Comparison of ENCODE assay signal across 8 cellular contexts in the genomic region with DNA sequence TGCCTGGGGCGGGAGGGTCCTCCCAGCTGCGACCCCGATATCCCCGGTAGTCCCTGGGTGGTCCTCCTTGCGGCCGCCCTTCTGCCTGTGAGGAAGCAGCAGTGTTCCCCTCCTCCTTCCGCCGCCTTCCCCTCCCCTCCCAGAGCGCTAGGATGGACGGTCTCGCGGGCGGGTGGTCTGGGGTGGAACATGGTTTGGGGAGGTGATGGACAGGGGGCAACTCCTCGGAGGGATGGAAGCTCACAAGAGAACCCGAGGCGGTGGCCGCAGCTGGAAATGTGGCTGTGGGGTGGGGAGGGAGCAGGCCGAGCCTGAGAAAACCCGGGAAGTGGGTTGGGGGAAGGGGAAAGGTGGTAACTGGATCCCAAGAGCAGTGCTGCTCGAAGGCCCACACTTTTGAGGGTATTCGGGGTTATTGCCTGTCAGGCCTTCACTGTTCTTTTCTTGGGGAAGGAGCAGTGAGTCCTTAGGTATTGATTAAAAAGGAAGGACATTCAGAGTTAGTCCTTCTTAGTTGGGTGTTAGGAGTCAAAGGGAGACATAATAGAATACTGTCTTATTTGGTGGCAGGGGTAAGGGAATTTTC. TPM values are rescaled to one million over a fixed set of nuclear protein-coding genes. Genes with fewer than 3 reads are reported as not detected.
A peak's percentile ranks its signal among the peaks of the same experiment; 100 is the strongest.
DNase-seq lines count a peak whose midpoint lies in the region; ATAC-seq, FAIRE-seq and TF ChIP-seq lines count a peak whose summit lies in the region.

No MANE protein-coding gene starts in this region.

- H3K36me3 Mint-ChIP-seq in Calu3 (ENCODE audit: insufficient read depth, unreplicated experiment), result peaks cover 28% of the 10 kb centered on the region
- no peaks in the 10 kb centered on the region for H3K36me3 Mint-ChIP-seq in IgD-negative memory B cell
- H3K36me3 Mint-ChIP-seq in stimulated activated naive B cell treated with anti-CD40 and anti-IgM and Interleukin-4, amounts not matched to agents 10 μg/mL and 1 μg/mL and 100 μg/mL, for 72 hours, result peaks cover 9 to 13% of the 10 kb centered on the region in 2 donors

- peak overlapping the region; percentile 78 to 97 (median 92) for H3K9ac ChIP-seq in H1 (replicated peaks in 1 of 4; ENCODE audit: extremely low read depth in 1 of 4, low read depth in 3 of 4, low read length in 3 of 4)

- H3K4me1 Mint-ChIP-seq in Calu3 (ENCODE audit: low read depth, unreplicated experiment), result no peaks in the 10 kb centered on the region
- peaks cover 30 to 33% (median 33%) of the 10 kb centered on the region in 3 donors for H3K4me1 Mint-ChIP-seq in IgD-negative memory B cell
- peaks cover 13 to 35% of the 10 kb centered on the region in 2 donors for H3K4me1 Mint-ChIP-seq in stimulated activated naive B cell treated with anti-CD40 and anti-IgM and Interleukin-4, amounts not matched to agents 10 μg/mL and 1 μg/mL and 100 μg/mL, for 72 hours

- H4K20me1 ChIP-seq in H1 (replicated peaks in 1 of 2; ENCODE audit: control insufficient read depth in 1 of 2, insufficient read depth in 2 of 2, low read length in 2 of 2), result peaks cover 5 to 18% of the 10 kb centered on the region in 2 experiments

- H3K4me3 ChIP-seq in H1 (ENCODE audit: extremely low read depth in 1 of 4, insufficient read depth in 2 of 4, low read depth in 3 of 4, low read length in 4 of 4) (peak overlapping the region; percentile 82 to 95 (median 94)), mesodermal cell (ENCODE audit: extremely low read depth, insufficient read depth, low read length, poor library complexity, severe bottlenecking) (peak overlapping the region; percentile 90)

- WGBS in H1 (ENCODE audit: extremely low coverage in 1 of 2, insufficient coverage in 1 of 2, insufficient read length in 1 of 2, insufficient replicate concordance in 2 of 2, low coverage in 1 of 2, low lambda C conversion rate in 2 of 2, missing lambda C conversion rate in 1 of 2), 2 experiments, result 1% methylated on average over 18 of the region's 21 CpGs; no CpG with 5 or more reads in 1 of the 2 experiments
- 0 to 1% methylated on average over 12 to 14 of the region's 21 CpGs for WGBS in mesodermal cell (ENCODE audit: insufficient coverage in 2 of 2), 2 experiments

- no peak for TF ChIP-seq CTCF in Calu3 (IDR thresholded peaks at IDR 0.05; ENCODE audit: unreplicated experiment)
- no peak for TF ChIP-seq CTCF in VCaP (conservative IDR thresholded peaks at IDR 0.05)
- no peak for TF ChIP-seq CTCF in H1 (IDR thresholded peaks at IDR 0.05; ENCODE audit: control extremely low read depth in 1 of 3, insufficient read depth in 1 of 3, low read depth in 1 of 3, low read length in 3 of 3)

- H3K14ac ChIP-seq in H1 (ENCODE audit: insufficient read length), result no peak overlapping the region

- peak overlapping the region; percentile 98 for H4K8ac ChIP-seq in H1 (ENCODE audit: extremely low read depth, insufficient read depth, low read length)

- DNase-seq in Calu3, result peak; percentile 28
- DNase-seq in H1 (ENCODE audit: low read depth in 1 of 2, low spot score in 2 of 2), result peak in 1 of 2 experiments; percentile 81
- no peak for DNase-seq in stimulated activated naive B cell treated with anti-CD40 and anti-IgM and Interleukin-4, amounts not matched to agents 10 μg/mL and 1 μg/mL and 100 μg/mL, for 72 hours
- DNase-seq in KBM-7, result no peak

- H2AK5ac ChIP-seq in H1 (ENCODE audit: low read depth, low read length), result no peak overlapping the region; the same call in 1 of the 2 replicates

- H3K36me3 ChIP-seq in H1 (ENCODE audit: control insufficient read depth in 2 of 4, insufficient read depth in 4 of 4, low read length in 3 of 4), result peaks cover 0 to 10% (median 2%) of the 10 kb centered on the region in 4 experiments; a peak in 3 of 8 replicates
- H3K36me3 ChIP-seq in mesodermal cell (ENCODE audit: control insufficient read depth, insufficient read depth, low read length), result peaks cover 21% of the 10 kb centered on the region

- ATAC-seq in GM21526 (IDR thresholded peaks at IDR 0.05; ENCODE audit: low FRiP score, unreplicated experiment), result peak; percentile 19
- ATAC-seq in stimulated activated naive B cell treated with anti-CD40 and anti-IgM and Interleukin-4, amounts not matched to agents 10 μg/mL and 1 μg/mL and 100 μg/mL, for 72 hours (replicated peaks), result peak; percentile 37 to 43

- peak overlapping the region; percentile 94 for H4K5ac ChIP-seq in H1 (ENCODE audit: insufficient read length, low read depth, low read length)

- H2BK12ac ChIP-seq in H1 (ENCODE audit: low read depth, low read length), result peak overlapping the region; percentile 78; the same call in 1 of the 2 replicates

- H3K18ac ChIP-seq in H1 (ENCODE audit: extremely low read depth, low read length), result peak overlapping the region; percentile 100

- BruUV-seq in Calu3 (replicated peaks; lab: Mats Ljungman, UMichigan), result no TSS peak

- peaks cover 41 to 55% of the 10 kb centered on the region in 2 experiments for H3K79me2 ChIP-seq in H1 (ENCODE audit: control insufficient read depth in 1 of 2, insufficient read depth in 2 of 2, low read length in 2 of 2)

- no peak overlapping the region for H2BK120ac ChIP-seq in H1 (replicated peaks; ENCODE audit: low read depth, low read length)

- H3K23ac ChIP-seq in H1 (ENCODE audit: insufficient read length), result no peak overlapping the region

- H3K9me3 ChIP-seq in H1 (ENCODE audit: insufficient read depth in 2 of 2, low read depth in 1 of 2, low read length in 1 of 2) (no peaks in the 10 kb centered on the region), mesodermal cell (ENCODE audit: control insufficient read depth, low read length) (no peaks in the 10 kb centered on the region)

- CTCF ChIA-PET in Calu3 (lab: Charles Lee), result interaction anchor here (0.7 kb wide), 1 partner anchor 23 kb away, joined by 4 read pairs; no protein-coding TSS in a partner anchor
- CTCF ChIA-PET in H1 (lab: Charles Lee; ENCODE audit: partially characterized antibody), result interaction anchor here (0.6 kb wide), 1 partner anchor 8 kb away, joined by 3 read pairs; no protein-coding TSS in a partner anchor

- H3K4ac ChIP-seq in H1 (replicated peaks; ENCODE audit: insufficient read length, low read depth, low read length), result peak overlapping the region; percentile 87

- POLR2A ChIA-PET in H1 (lab: Charles Lee; ENCODE audit: partially characterized antibody), result interaction anchor here (0.6 to 4.1 kb wide), 22 partner anchors 9 to 292 kb away, joined by 3 to 34 read pairs (median 5); partner anchors contain the start of genes RPL9, SMIM14 and UGDH

- peaks cover 2% of the 10 kb centered on the region; the same call in 1 of the 2 replicates for H3K23me2 ChIP-seq in H1 (ENCODE audit: low read depth, low read length)

- TF ChIP-seq RAD21 in H1 (IDR thresholded peaks at IDR 0.05 in 1 of 2, conservative IDR thresholded peaks at IDR 0.05 in 1 of 2; ENCODE audit: low read depth in 2 of 2, low read length in 2 of 2), result peak in 1 of 2 experiments; percentile 8; a peak in 1 of 4 replicates

- peak overlapping the region; percentile 93 for H3K4me3 Mint-ChIP-seq in Calu3 (ENCODE audit: low read depth, unreplicated experiment)
- H3K4me3 Mint-ChIP-seq in IgD-negative memory B cell, result peak overlapping the region; percentile 96 to 100 (median 98)
- H3K4me3 Mint-ChIP-seq in stimulated activated naive B cell treated with anti-CD40 and anti-IgM and Interleukin-4, amounts not matched to agents 10 μg/mL and 1 μg/mL and 100 μg/mL, for 72 hours, result peak overlapping the region; percentile 95 to 98

- in situ Hi-C loops in KBM-7 (cut with MboI; ENCODE audit: low pct_unique_long_range_greater_than_20kb, low sequenced_read_pairs), result no loop called here

- peak overlapping the region; percentile 96 for H4K91ac ChIP-seq in H1 (replicated peaks; ENCODE audit: insufficient read length, low read length)

- peak overlapping the region; percentile 83 to 90 for H3K4me2 ChIP-seq in H1 (ENCODE audit: insufficient read depth in 1 of 2, low read depth in 2 of 2, low read length in 2 of 2)

- peak in 1 of 2 experiments; percentile 6; a peak in 1 of 3 replicates for TF ChIP-seq EP300 in H1 (IDR thresholded peaks at IDR 0.05; ENCODE audit: borderline replicate concordance in 1 of 2, low read depth in 2 of 2, low read length in 2 of 2)

- peak overlapping the region; percentile 33 for H3K56ac ChIP-seq in H1 (replicated peaks; ENCODE audit: insufficient read length, low read depth, low read length)

- no peak overlapping the region; the same call in 1 of the 2 replicates for H2AFZ ChIP-seq in H1 (ENCODE audit: low read length)

- H3K9me3 Mint-ChIP-seq in Calu3 (ENCODE audit: low read depth, unreplicated experiment), result no peaks in the 10 kb centered on the region
- H3K9me3 Mint-ChIP-seq in IgD-negative memory B cell, result no peaks in the 10 kb centered on the region
- no peaks in the 10 kb centered on the region for H3K9me3 Mint-ChIP-seq in stimulated activated naive B cell treated with anti-CD40 and anti-IgM and Interleukin-4, amounts not matched to agents 10 μg/mL and 1 μg/mL and 100 μg/mL, for 72 hours

- peak overlapping the region; percentile 100 for H2BK5ac ChIP-seq in H1 (ENCODE audit: low read depth, low read length)

- peak overlapping the region; percentile 65; the same call in 1 of the 2 replicates for H2BK15ac ChIP-seq in H1 (ENCODE audit: low read length)

- peak in 1 of 2 experiments; percentile 1; a peak in 2 of 3 replicates for TF ChIP-seq POLR2A in H1 (IDR thresholded peaks at IDR 0.05; ENCODE audit: control extremely low read depth in 1 of 2, low read depth in 2 of 2, low read length in 2 of 2)

- H3K27ac Mint-ChIP-seq in Calu3 (ENCODE audit: unreplicated experiment) (peak overlapping the region; percentile 62), IgD-negative memory B cell (peak overlapping the region; percentile 95 to 99 (median 95))
- peak overlapping the region; percentile 98 for H3K27ac Mint-ChIP-seq in stimulated activated naive B cell treated with anti-CD40 and anti-IgM and Interleukin-4, amounts not matched to agents 10 μg/mL and 1 μg/mL and 100 μg/mL, for 72 hours

- H3K27me3 ChIP-seq in H1 (replicated peaks in 1 of 4; ENCODE audit: control insufficient read depth in 3 of 4, extremely low read depth in 1 of 4, insufficient read depth in 3 of 4, low read length in 3 of 4), result no peaks in the 10 kb centered on the region

- no peak for FAIRE-seq in H1 (lab: Jason Lieb, UNC)

- H3K4me1 ChIP-seq in H1 (replicated peaks in 1 of 4; ENCODE audit: control insufficient read depth in 3 of 4, insufficient read depth in 4 of 4, low read length in 3 of 4), result peaks cover 0 to 9% (median 4%) of the 10 kb centered on the region in 4 experiments; a peak in 3 of 7 replicates
- H3K4me1 ChIP-seq in mesodermal cell (ENCODE audit: control insufficient read depth, insufficient read depth, low read length, poor library complexity, severe bottlenecking), result no peaks in the 10 kb centered on the region

- intact Hi-C loops in Calu3 (cut with micrococcal nuclease; ENCODE audit: unreplicated experiment), result no loop called here

- H3K27me3 Mint-ChIP-seq in Calu3 (ENCODE audit: unreplicated experiment) (no peaks in the 10 kb centered on the region), IgD-negative memory B cell (no peaks in the 10 kb centered on the region)
- no peaks in the 10 kb centered on the region for H3K27me3 Mint-ChIP-seq in stimulated activated naive B cell treated with anti-CD40 and anti-IgM and Interleukin-4, amounts not matched to agents 10 μg/mL and 1 μg/mL and 100 μg/mL, for 72 hours

- no peaks in the 10 kb centered on the region; the same call in 1 of the 2 replicates for H3K79me1 ChIP-seq in H1 (ENCODE audit: low read depth, low read length)

- no peak overlapping the region for H2BK20ac ChIP-seq in H1 (ENCODE audit: low read length)

- H3K27ac ChIP-seq in VCaP, result peak overlapping the region; percentile 96
- peak overlapping the region; percentile 96 for H3K27ac ChIP-seq in H1 (ENCODE audit: low read depth, low read length)
- H3K27ac ChIP-seq in mesodermal cell (ENCODE audit: low read depth, low read length, severe bottlenecking), result peak overlapping the region; percentile 97

RNA-seq across cellular contexts. Expression of gene UBE2K, which starts 0.6 kb away (rescaled TPM):
- 66.9 and 77.7 TPM in 2 replicates for total RNA-seq in Calu3 (2022)
- 87.5 TPM for polyA plus RNA-seq in IgD-negative memory B cell
- 169 and 174 TPM in 2 replicates for total RNA-seq in H1 (2021; fragmentation: NEBNext Ultra II Directional; extraction: Animal tissue kit (Norgen Biotek cat#: 25700))
- 32.7 and 53.6 TPM in 2 replicates for polyA plus RNA-seq in H1 (2011; rRNA removed)
- 67.4 TPM for polyA plus RNA-seq in H1 (2011; cell fraction: cytosol; rRNA removed)
- polyA plus RNA-seq in H1 (2011; cell fraction: nucleus; rRNA removed), result 35.9 TPM
- 113 to 192 TPM (median 132 TPM) in 4 replicates for polyA plus RNA-seq in H1 (2012, experiment 1 of 2)
- polyA plus RNA-seq in H1 (2012, experiment 2 of 2), result 23.3 TPM
- polyA plus RNA-seq in H1 (2013, experiment 1 of 2), result 98.4 TPM
- polyA plus RNA-seq in H1 (2013, experiment 2 of 2), result 106 TPM
- 67.9 and 102 TPM in 2 replicates for polyA minus RNA-seq in H1 (2011; rRNA and poly(A)+ RNA removed)
- 54.8 TPM for polyA minus RNA-seq in H1 (2011; cell fraction: cytosol; rRNA and poly(A)+ RNA removed)
- 48.4 TPM for polyA minus RNA-seq in H1 (2011; cell fraction: nucleus; rRNA and poly(A)+ RNA removed)
- 128 TPM for polyA plus RNA-seq in mesodermal cell (2013, experiment 1 of 2)
- polyA plus RNA-seq in mesodermal cell (2013, experiment 2 of 2), result 127 TPM

RNA-seq across cellular contexts. Expression of gene SMIM14, which starts 59.9 kb away (rescaled TPM):
- 19.5 and 22.2 TPM in 2 replicates for total RNA-seq in Calu3 (2022)
- polyA plus RNA-seq in IgD-negative memory B cell (189 TPM), H1 (2011; rRNA removed) (22.6 and 31.0 TPM in 2 replicates)
- total RNA-seq in H1 (2021; fragmentation: NEBNext Ultra II Directional; extraction: Animal tissue kit (Norgen Biotek cat#: 25700)), result 26.6 and 29.1 TPM in 2 replicates
- 35.2 TPM for polyA plus RNA-seq in H1 (2011; cell fraction: cytosol; rRNA removed)
- polyA plus RNA-seq in H1 (2011; cell fraction: nucleus; rRNA removed), result 10.7 TPM
- 22.4 to 33.7 TPM (median 24.5 TPM) in 4 replicates for polyA plus RNA-seq in H1 (2012, experiment 1 of 2)
- polyA plus RNA-seq in H1 (2012, experiment 2 of 2), result 4.1 TPM
- 9.0 TPM for polyA plus RNA-seq in H1 (2013, experiment 1 of 2)
- 8.0 TPM for polyA plus RNA-seq in H1 (2013, experiment 2 of 2)
- polyA minus RNA-seq in H1 (2011; rRNA and poly(A)+ RNA removed), result 49.5 and 73.5 TPM in 2 replicates
- polyA minus RNA-seq in H1 (2011; cell fraction: cytosol; rRNA and poly(A)+ RNA removed), result 15.8 TPM
- polyA minus RNA-seq in H1 (2011; cell fraction: nucleus; rRNA and poly(A)+ RNA removed), result 15.2 TPM
- polyA plus RNA-seq in mesodermal cell (2013, experiment 1 of 2), result 28.3 TPM
- polyA plus RNA-seq in mesodermal cell (2013, experiment 2 of 2), result 32.3 TPM
